Comparison of ENCODE assay signal across 1 cellular context in genomic region chr3:174651951-174652350, GRCh38.
TF ChIP-seq lines count a peak whose summit lies in the region.

No MANE protein-coding gene starts in this region.

TF ChIP-seq in SK-N-SH, 30 proteins besides CTCF, POLR2A, EP300 and RAD21 (continued from another document):
- TF ChIP-seq TAF1 (IDR thresholded peaks at IDR 0.05; ENCODE audit: borderline replicate concordance, low read depth, low read length) (no peak), RFX5 (IDR thresholded peaks at IDR 0.05; ENCODE audit: low read length) (no peak)
TF ChIP-seq in SK-N-SH: peak in this region for 0.
